Comparison of ENCODE assay signal across 1 cellular context in the genomic region with DNA sequence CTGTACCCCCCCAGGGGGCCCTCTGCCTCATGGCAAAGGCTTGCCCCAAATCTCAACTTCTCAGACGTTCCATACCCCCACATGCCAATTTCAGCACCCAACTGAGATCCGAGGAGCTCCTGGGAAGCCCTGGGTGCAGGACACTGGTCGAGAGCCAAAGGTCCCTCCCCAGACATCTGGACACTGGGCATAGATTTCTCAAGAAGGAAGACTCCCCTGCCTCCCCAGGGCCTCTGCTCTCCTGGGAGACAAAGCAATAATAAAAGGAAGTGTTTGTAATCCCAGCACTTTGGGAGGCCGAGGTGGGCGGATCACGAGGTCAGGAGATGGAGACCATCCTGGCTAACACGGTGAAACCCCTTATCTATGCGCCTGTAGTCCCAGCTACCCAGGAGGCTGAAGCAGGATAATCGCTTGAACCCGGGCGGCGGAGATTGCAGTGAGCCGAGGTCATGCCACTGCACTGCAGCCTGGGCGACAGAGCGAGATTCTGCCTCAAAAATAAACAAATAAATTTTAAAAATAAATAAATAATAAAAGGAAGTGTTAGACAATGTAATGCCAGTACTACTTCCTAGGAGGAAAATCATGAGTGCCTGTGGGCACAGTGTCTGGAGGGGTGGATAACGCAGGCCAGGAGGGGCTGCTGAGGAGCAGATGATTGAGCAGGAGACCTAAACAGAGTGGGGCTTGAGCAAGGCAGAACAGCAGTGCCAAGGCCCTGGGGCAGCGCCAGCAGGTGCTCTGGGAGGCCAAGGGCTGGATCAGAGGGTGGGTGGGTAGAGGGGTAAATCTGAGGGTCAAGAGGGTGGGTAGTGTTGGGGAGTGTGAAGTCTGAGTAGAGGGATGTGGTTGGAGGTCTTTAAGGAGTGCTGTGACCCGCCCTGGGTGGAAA.
A peak's percentile ranks its signal among the peaks of the same experiment; 100 is the strongest.
TF ChIP-seq lines count a peak whose summit lies in the region.

No MANE protein-coding gene starts in this region.

TF ChIP-seq in HepG2, 621 proteins besides CTCF, POLR2A, EP300 and RAD21:
- TF ChIP-seq SUZ12 (IDR thresholded peaks at IDR 0.05; ENCODE audit: low read depth, low read length) (no peak), ZNF768 (CRISPR knock-in tag; IDR thresholded peaks at IDR 0.05) (peak; percentile 47; the same call in 1 of the 2 replicates)
